8 cellular contexts compared by ENCODE assay signal in the genomic region with DNA sequence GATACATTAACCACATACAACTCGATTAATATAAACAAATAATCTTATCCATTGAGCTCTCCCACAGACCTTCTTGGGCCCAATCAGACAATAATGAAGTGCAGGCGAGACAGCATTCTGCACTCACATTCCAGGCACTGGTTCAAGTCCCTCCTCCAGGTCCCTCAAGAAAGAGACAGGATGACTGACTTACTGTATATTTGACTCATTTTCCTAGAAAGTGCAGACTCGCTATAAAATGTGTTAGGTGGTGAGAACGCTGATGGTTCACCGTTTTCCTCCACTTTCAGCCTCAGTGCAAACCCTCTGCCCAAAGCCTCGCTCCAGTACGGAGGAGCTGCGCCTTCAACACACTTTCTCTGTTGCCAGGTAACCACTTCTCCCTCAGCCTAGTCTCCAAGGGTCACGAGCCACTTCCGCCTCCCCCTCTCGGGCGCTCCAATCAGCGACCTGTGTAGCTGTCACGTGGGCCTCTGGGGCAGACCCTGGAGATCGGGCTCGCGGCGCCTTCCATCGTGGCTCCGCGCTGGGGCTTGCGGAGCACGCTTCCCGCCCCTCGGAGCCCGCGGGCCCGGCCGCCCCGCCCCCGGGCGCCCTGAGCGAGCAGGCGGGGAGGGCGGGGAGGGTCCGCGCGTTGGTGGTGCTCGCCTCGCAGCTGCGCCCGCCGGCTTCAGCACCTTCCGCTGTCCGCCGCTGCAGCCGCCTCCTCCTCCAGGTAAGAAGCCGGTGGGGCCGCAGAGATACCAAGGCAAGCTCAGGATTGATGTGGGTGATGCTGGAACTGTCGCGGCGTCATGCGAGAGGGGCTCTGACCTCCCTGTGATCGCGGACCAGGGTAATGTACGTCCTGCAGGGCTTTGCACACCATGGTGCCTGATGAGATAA. TPM values are rescaled to one million over a fixed set of nuclear protein-coding genes. Genes with fewer than 3 reads are reported as not detected.
DNase-seq lines count a peak whose midpoint lies in the region; ATAC-seq and TF ChIP-seq lines count a peak whose summit lies in the region.

A gene (plus strand): TSS at position 477 of the 885 bp plus-strand sequence. CDS start 45,740 bp downstream, outside the sequence.

- WGBS in right lobe of liver (ENCODE audit: insufficient coverage, low coverage, low lambda C conversion rate, missing lambda C conversion rate), result 5% methylated on average over 16 of the region's 56 CpGs

- TF ChIP-seq CTCF in AG10803 (conservative IDR thresholded peaks at IDR 0.05; ENCODE audit: low read length) (no peak), right lobe of liver (IDR thresholded peaks at IDR 0.05) (no peak)

- peaks cover 0 to 6% of the 10 kb centered on the region in 2 donors for H3K27me3 ChIP-seq in right lobe of liver

- intact Hi-C loops in right lobe of liver (cut with DNase I), result no loop called here

- peak; percentile 58 for DNase-seq in AG10803 (ENCODE audit: low read depth)
- DNase-seq in NCI-H748 (lab: John Stamatoyannopoulos, UW; ENCODE audit: unreplicated experiment), result peak; percentile 99
- peak; percentile 56 to 57 for DNase-seq in activated CD4-positive, alpha-beta T cell treated with anti-CD3 and anti-CD28 coated beads, Interleukin-2, amount 50 U/mL, for 4 hours
- DNase-seq in dermis blood vessel endothelial cell, result peak; percentile 2
- peak; percentile 68 to 78 (median 73) for DNase-seq in right lobe of liver
- peak; percentile 78 for DNase-seq in stimulated activated CD4-positive, alpha-beta T cell treated with anti-CD3 and anti-CD28 coated beads, Interleukin-4, amount 100 ng/mL, for 1 hour

- H3K27ac ChIP-seq in right lobe of liver, result no peak within 1 kb of the TSS

- no peak for TF ChIP-seq POLR2A in right lobe of liver (IDR thresholded peaks at IDR 0.05)

- H3K4me1 ChIP-seq in right lobe of liver, result peaks cover 0 to 7% (median 0%) of the 10 kb centered on the region in 4 donors

- no peaks in the 10 kb centered on the region for H3K9me3 ChIP-seq in right lobe of liver

- H3K4me3 ChIP-seq in AG10803 (ENCODE audit: low read length) (peak within 1 kb of the TSS; percentile 67), right lobe of liver (peak within 1 kb of the TSS; percentile 36 to 51 (median 38))

- H3K36me3 ChIP-seq in right lobe of liver, result no peaks in the 10 kb centered on the region

- peak; percentile 100 for ATAC-seq in GM19328 (IDR thresholded peaks at IDR 0.05; ENCODE audit: unreplicated experiment)
- peak; percentile 100 for ATAC-seq in HG03457 (IDR thresholded peaks at IDR 0.05; ENCODE audit: unreplicated experiment)
- ATAC-seq in right lobe of liver, result peak; percentile 90 to 96 (median 94)

RNA-seq across cellular contexts. Expression of the gene that starts here (rescaled TPM):
- total RNA-seq in dermis blood vessel endothelial cell (0.19 and 0.51 TPM in 2 replicates), right lobe of liver (under 1 TPM in 5 of 6 experiments, not detected in 1; 0.12 to 0.49 (median 0.18) TPM)

Comparison
In these comparisons a context has a peak if more than half of its experiments do, and no peak if none do; other contexts are left out.
1. Peak in DNase-seq in dermis blood vessel endothelial cell; RNA of the gene not detected or under 1 TPM.
2. Peak in DNase-seq, ATAC-seq and H3K4me3 ChIP-seq in right lobe of liver; RNA of the gene not detected or under 1 TPM.
3. DNase-seq: peak in every context shown above with its lines; median percentile 99 in NCI-H748; 78 in stimulated activated CD4-positive, alpha-beta T cell treated with anti-CD3 and anti-CD28 coated beads, Interleukin-4, amount 100 ng/mL, for 1 hour; 73 in right lobe of liver; 58 in AG10803; 56 in activated CD4-positive, alpha-beta T cell treated with anti-CD3 and anti-CD28 coated beads, Interleukin-2, amount 50 U/mL, for 4 hours; 2 in dermis blood vessel endothelial cell.